10 cellular contexts compared by ENCODE assay signal in the genomic region with DNA sequence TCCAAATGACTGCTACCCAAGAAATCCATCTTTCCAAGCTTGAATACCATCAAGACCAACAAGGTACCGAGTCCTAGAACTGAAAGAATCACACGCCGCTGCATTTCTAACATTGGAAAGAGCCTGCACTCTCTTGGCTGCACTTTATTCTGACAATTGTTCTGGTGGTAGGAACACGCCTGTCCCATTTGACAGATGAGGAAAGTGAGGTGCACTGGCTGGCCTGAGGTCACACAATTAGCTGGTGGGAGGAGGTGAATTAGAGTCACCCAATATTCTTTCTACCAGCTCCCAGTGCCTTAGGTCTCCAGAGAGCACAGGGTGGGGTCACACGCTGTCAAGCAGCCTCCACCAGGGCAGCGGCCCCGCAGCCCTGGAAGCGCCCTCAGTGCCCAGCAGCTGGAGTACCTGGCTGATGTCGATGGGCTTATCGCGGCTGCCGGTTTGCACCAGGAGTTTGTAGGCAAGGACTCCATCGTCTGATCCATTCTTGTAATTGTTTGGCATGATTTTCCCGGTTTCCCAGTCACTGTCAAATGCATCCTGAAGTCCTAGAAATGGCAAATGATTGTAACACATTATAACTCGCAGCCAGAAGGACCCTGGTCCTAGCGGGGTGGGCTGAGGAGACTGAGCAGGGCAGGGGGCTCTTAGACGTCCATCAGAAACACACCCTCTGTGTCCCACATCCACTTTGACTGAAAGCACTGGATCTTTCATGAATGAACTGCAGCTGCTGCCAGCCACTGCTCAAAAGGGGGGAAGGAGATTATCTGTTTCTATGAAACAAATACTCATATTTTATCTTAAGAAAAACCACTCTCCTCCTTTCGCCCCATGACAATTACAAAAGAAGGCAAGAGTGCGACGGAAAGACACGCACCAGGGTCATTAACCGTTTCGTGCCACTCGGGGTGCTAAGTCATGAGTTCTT. TPM values are rescaled to one million over a fixed set of nuclear protein-coding genes. Genes with fewer than 3 reads are reported as not detected.
A peak's percentile ranks its signal among the peaks of the same experiment; 100 is the strongest.
DNase-seq lines count a peak whose midpoint lies in the region; ATAC-seq and TF ChIP-seq lines count a peak whose summit lies in the region.
"Had no signal": no experiment of that assay in that cellular context is flagged by ENCODE, and none has a peak within 500 bp of the region (broad histone marks: within the 10 kb centered on the region; RNA-seq: fewer than 3 reads in every experiment).

No MANE protein-coding gene starts in this region.

- no peak for ATAC-seq in CD8-positive, alpha-beta T cell
- ATAC-seq in central memory CD8-positive, alpha-beta T cell (replicated peaks; ENCODE audit: extremely low read depth, poor library complexity, severe bottlenecking), result no peak
- ATAC-seq in HG02759 (IDR thresholded peaks at IDR 0.05; ENCODE audit: unreplicated experiment), result no peak

- peak overlapping the region; percentile 85 for H3K4me3 Mint-ChIP-seq in CD8-positive, alpha-beta T cell
- H3K4me3 Mint-ChIP-seq in central memory CD8-positive, alpha-beta T cell, result peak overlapping the region; percentile 77
- H3K4me3 Mint-ChIP-seq in nephron, result peak overlapping the region; percentile 59 to 70 (median 68)

- peaks cover 4% of the 10 kb centered on the region for H3K27me3 Mint-ChIP-seq in CD8-positive, alpha-beta T cell (ENCODE audit: low read depth)
- H3K27me3 Mint-ChIP-seq in central memory CD8-positive, alpha-beta T cell, result no peaks in the 10 kb centered on the region
- no peaks in the 10 kb centered on the region for H3K27me3 Mint-ChIP-seq in nephron (ENCODE audit: low read depth)

- H3K4me3 ChIP-seq in CD8-positive, alpha-beta T cell (ENCODE audit: low read depth, low read length), result peak overlapping the region; percentile 36
- H3K4me3 ChIP-seq in HUES48 (ENCODE audit: low read depth, low read length), result no peak overlapping the region

- H3K4me1 Mint-ChIP-seq in CD8-positive, alpha-beta T cell (ENCODE audit: low read depth), result peaks cover 34% of the 10 kb centered on the region
- peaks cover 54% of the 10 kb centered on the region for H3K4me1 Mint-ChIP-seq in central memory CD8-positive, alpha-beta T cell
- H3K4me1 Mint-ChIP-seq in nephron, result peaks cover 84% of the 10 kb centered on the region

- H3K9ac ChIP-seq in HUES48 (ENCODE audit: low read depth, low read length), result no peak overlapping the region

- H3K27ac Mint-ChIP-seq in CD8-positive, alpha-beta T cell, result no peak overlapping the region
- peak overlapping the region; percentile 34 for H3K27ac Mint-ChIP-seq in central memory CD8-positive, alpha-beta T cell (ENCODE audit: low read depth)
- peak overlapping the region; percentile 92 to 95 (median 93) for H3K27ac Mint-ChIP-seq in nephron

- peaks cover 25% of the 10 kb centered on the region for H3K4me1 ChIP-seq in CD8-positive, alpha-beta T cell (ENCODE audit: insufficient read depth, low read length)
- peaks cover 16% of the 10 kb centered on the region for H3K4me1 ChIP-seq in HUES48 (ENCODE audit: control insufficient read depth, insufficient read depth, low read length)

- no peaks in the 10 kb centered on the region for H3K27me3 ChIP-seq in CD8-positive, alpha-beta T cell (ENCODE audit: insufficient read depth, low read length)
- H3K27me3 ChIP-seq in HUES48 (ENCODE audit: control insufficient read depth, insufficient read depth, low read length), result no peaks in the 10 kb centered on the region
- H3K27me3 ChIP-seq: tibial artery had no signal

- POLR2A ChIA-PET in CD8-positive, alpha-beta T cell (lab: Charles Lee), result interaction anchor here (1.0 to 1.7 kb wide), 4 partner anchors 18 to 45 kb away, joined by 3 to 16 read pairs (median 4); no protein-coding TSS in a partner anchor

- intact Hi-C loops in CD8-positive, alpha-beta T cell (cut with DNase I, micrococcal nuclease), result loop anchor here (1.0 to 2.0 kb wide), 4 partner anchors 33 to 263 kb away; no protein-coding TSS in a partner anchor

- no peak for DNase-seq in CD8-positive, alpha-beta T cell
- DNase-seq in central memory CD8-positive, alpha-beta T cell (ENCODE audit: low spot score in 2 of 2), result no peak
- DNase-seq in HuH-7.5 (ENCODE audit: low spot score), result no peak
- DNase-seq in amniotic stem cell (lab: John Stamatoyannopoulos, UW), result no peak
- no peak for DNase-seq in D341Med (ENCODE audit: low spot score)
- DNase-seq: NCI-H1930 had no signal

- no peaks in the 10 kb centered on the region for H3K9me3 ChIP-seq in CD8-positive, alpha-beta T cell (ENCODE audit: low read length)
- H3K9me3 ChIP-seq in HUES48 (ENCODE audit: control insufficient read depth, insufficient read depth, low read length), result no peaks in the 10 kb centered on the region
- H3K9me3 ChIP-seq: tibial artery had no signal

- no peak for TF ChIP-seq CTCF in CD8-positive, alpha-beta T cell (IDR thresholded peaks at IDR 0.05)
- no peak for TF ChIP-seq CTCF in nephron (IDR thresholded peaks at IDR 0.05; ENCODE audit: unreplicated experiment in 3 of 3)

- no peak overlapping the region for H3K27ac ChIP-seq in CD8-positive, alpha-beta T cell (ENCODE audit: low read depth, low read length)
- peak overlapping the region; percentile 71 for H3K27ac ChIP-seq in HUES48 (ENCODE audit: low read depth, low read length)
- H3K27ac ChIP-seq: tibial artery had no signal

- H3K36me3 ChIP-seq in CD8-positive, alpha-beta T cell (ENCODE audit: insufficient read depth, low read length), result peaks cover 31% of the 10 kb centered on the region
- H3K36me3 ChIP-seq in HUES48 (ENCODE audit: control insufficient read depth, insufficient read depth, low read length), result peaks cover 94% of the 10 kb centered on the region

- no peaks in the 10 kb centered on the region for H3K9me3 Mint-ChIP-seq in CD8-positive, alpha-beta T cell
- no peaks in the 10 kb centered on the region for H3K9me3 Mint-ChIP-seq in central memory CD8-positive, alpha-beta T cell
- no peaks in the 10 kb centered on the region for H3K9me3 Mint-ChIP-seq in nephron

- CTCF ChIA-PET in CD8-positive, alpha-beta T cell (lab: Charles Lee), result interaction anchor here (0.7 to 1.3 kb wide), 3 partner anchors 10 to 112 kb away, joined by 3 to 4 read pairs (median 4); no protein-coding TSS in a partner anchor

- peaks cover 67% of the 10 kb centered on the region for H3K36me3 Mint-ChIP-seq in CD8-positive, alpha-beta T cell
- H3K36me3 Mint-ChIP-seq in central memory CD8-positive, alpha-beta T cell (ENCODE audit: insufficient read depth), result peaks cover 38% of the 10 kb centered on the region
- peaks cover 74% of the 10 kb centered on the region for H3K36me3 Mint-ChIP-seq in nephron (ENCODE audit: low read depth)

RNA-seq across cellular contexts. Expression of gene PTCH1, which starts 55.1 kb away (rescaled TPM):
- total RNA-seq in CD8-positive, alpha-beta T cell, result 10 to 100 TPM; 11.8 to 13.7 TPM
